In the genomic region with DNA sequence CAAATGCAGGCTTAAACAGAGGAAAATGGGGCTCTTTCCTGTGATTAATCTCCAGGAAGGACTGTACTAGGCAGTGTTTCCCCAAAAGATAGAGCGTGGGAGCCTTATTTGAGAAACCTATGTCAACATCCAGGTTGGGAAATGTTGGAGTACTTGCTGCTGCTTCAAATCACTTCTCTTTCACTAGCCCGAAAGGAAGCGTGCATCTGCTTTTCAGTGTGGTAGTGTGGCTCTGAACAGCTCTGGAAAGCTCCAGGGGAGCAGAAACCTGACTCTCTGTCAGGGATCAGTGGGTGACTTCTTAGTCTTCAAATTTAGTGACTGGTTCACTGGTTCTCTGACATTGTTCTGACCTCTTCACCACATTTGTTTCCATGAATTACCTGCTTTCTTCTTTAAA, we compare ENCODE assay signal across 18 cellular contexts. TPM values are rescaled to one million over a fixed set of nuclear protein-coding genes. Genes with fewer than 3 reads are reported as not detected.
DNase-seq lines count a peak whose midpoint lies in the region; ATAC-seq and TF ChIP-seq lines count a peak whose summit lies in the region.
"Had no signal": no experiment of that assay in that cellular context is flagged by ENCODE, and none has a peak within 500 bp of the region (broad histone marks: within the 10 kb centered on the region; RNA-seq: fewer than 3 reads in every experiment).

No MANE protein-coding gene starts in this region.

- TF ChIP-seq EP300 in esophagus muscularis mucosa (IDR thresholded peaks at IDR 0.05), result no peak

- ATAC-seq in left cardiac atrium (no peak), HG03378 (IDR thresholded peaks at IDR 0.05; ENCODE audit: unreplicated experiment) (no peak)
- ATAC-seq: activated CD8-positive, alpha-beta memory T cell treated with anti-CD3 and anti-CD28 coated beads, Interleukin-2, amount 10 ng/mL, durations not matched to agents 7 days and 5 days had no signal

- H3K27ac ChIP-seq in cardiac muscle cell (peak overlapping the region; percentile 86), esophagus muscularis mucosa (replicated peaks in 1 of 4) (peak overlapping the region; percentile 74 to 81 (median 74)), mucosa of rectum (ENCODE audit: low read depth in 2 of 2, low read length in 2 of 2) (peak overlapping the region; percentile 86 to 87), uterus (peak overlapping the region; percentile 43 to 52)
- H3K27ac ChIP-seq: KMS-11, neutrophil, SJCRH30 had no signal

- intact Hi-C loops in left cardiac atrium (cut with DNase I), result no loop called here
- intact Hi-C loops in esophagus muscularis mucosa (cut with DNase I), result no loop called here
- intact Hi-C loops in uterus (cut with DNase I; ENCODE audit: low total_unique reads), result no loop called here

- H3K27me3 ChIP-seq in cardiac muscle cell (no peaks in the 10 kb centered on the region), esophagus muscularis mucosa (peaks cover 0 to 4% (median 0%) of the 10 kb centered on the region in 4 donors), mucosa of rectum (ENCODE audit: control insufficient read depth in 2 of 2, insufficient read depth in 2 of 2, low read length in 2 of 2) (peaks cover 0 to 4% of the 10 kb centered on the region in 2 donors), uterus (no peaks in the 10 kb centered on the region)
- H3K27me3 ChIP-seq: neutrophil, SJCRH30, upper lobe of left lung had no signal

- peak overlapping the region in 1 of 2 donors; percentile 34 for H3K9ac ChIP-seq in mucosa of rectum (ENCODE audit: low read depth in 1 of 2, low read length in 2 of 2)
- H3K9ac ChIP-seq: KMS-11 had no signal

- no peaks in the 10 kb centered on the region for H3K9me3 ChIP-seq in cardiac muscle cell (ENCODE audit: low read depth)
- H3K9me3 ChIP-seq in esophagus muscularis mucosa, result no peaks in the 10 kb centered on the region
- no peaks in the 10 kb centered on the region for H3K9me3 ChIP-seq in mucosa of rectum (ENCODE audit: control insufficient read depth in 2 of 2, low read length in 2 of 2)
- no peaks in the 10 kb centered on the region for H3K9me3 ChIP-seq in uterus
- H3K9me3 ChIP-seq: neutrophil, SJCRH30, upper lobe of left lung had no signal

- DNase-seq in cardiac muscle cell (ENCODE audit: low read depth in 1 of 2, low spot score in 1 of 2) (peak; percentile 13 to 59), left cardiac atrium (no peak), esophagus muscularis mucosa (ENCODE audit: extremely low spot score) (no peak), uterus (no peak), KBM-7 (no peak), GM13977 (ENCODE audit: low spot score) (no peak)
- DNase-seq: activated CD8-positive, alpha-beta memory T cell treated with anti-CD3 and anti-CD28 coated beads, Interleukin-2, amount 10 ng/mL, durations not matched to agents 7 days and 5 days; activated naive CD8-positive, alpha-beta T cell treated with anti-CD3 and anti-CD28 coated beads, Interleukin-2, amount 10 ng/mL, durations not matched to agents 7 days and 5 days; DMS79 treated with DMSO at 0.1 percent for 48 hours; foreskin melanocyte; NCI-H187; NK-92 treated with Interleukin-12 subunit alpha and Interleukin-12 subunit beta, amount 100 ng/mL, for 24 hours; SJCRH30 had no signal

- TF ChIP-seq CTCF in cardiac muscle cell (IDR thresholded peaks at IDR 0.05; ENCODE audit: low read depth, low read length) (no peak), esophagus muscularis mucosa (IDR thresholded peaks at IDR 0.05) (no peak), uterus (IDR thresholded peaks at IDR 0.05) (no peak), GM13977 (IDR thresholded peaks at IDR 0.05; ENCODE audit: extremely low read depth, insufficient read depth, missing control alignments) (no peak)

- H3K4me3 ChIP-seq in cardiac muscle cell (no peak overlapping the region), esophagus muscularis mucosa (no peak overlapping the region), mucosa of rectum (ENCODE audit: low read length in 2 of 2) (no peak overlapping the region), uterus (no peak overlapping the region)
- H3K4me3 ChIP-seq: SJCRH30, upper lobe of left lung had no signal

- H3K36me3 ChIP-seq in cardiac muscle cell (no peaks in the 10 kb centered on the region), esophagus muscularis mucosa (no peaks in the 10 kb centered on the region), mucosa of rectum (ENCODE audit: control insufficient read depth in 2 of 2, insufficient read depth in 2 of 2, low read length in 2 of 2) (peaks cover 0 to 3% of the 10 kb centered on the region in 2 donors), uterus (no peaks in the 10 kb centered on the region)
- H3K36me3 ChIP-seq: neutrophil, upper lobe of left lung had no signal

- in situ Hi-C loops in KBM-7 (cut with MboI; ENCODE audit: low pct_unique_long_range_greater_than_20kb, low sequenced_read_pairs), result no loop called here
- in situ Hi-C loops in GM13977 (cut with MboI; ENCODE audit: low pct_unique_long_range_greater_than_20kb, low sequenced_read_pairs, unreplicated experiment), result no loop called here

- no peak for TF ChIP-seq POLR2A in esophagus muscularis mucosa (IDR thresholded peaks at IDR 0.05; ENCODE audit: low read depth)
- TF ChIP-seq POLR2A in uterus (IDR thresholded peaks at IDR 0.05), result no peak

- H3K4me1 ChIP-seq in cardiac muscle cell (ENCODE audit: low read depth), result peaks cover 43% of the 10 kb centered on the region
- H3K4me1 ChIP-seq in esophagus muscularis mucosa, result peaks cover 22 to 55% (median 50%) of the 10 kb centered on the region in 4 donors
- peaks cover 27 to 45% of the 10 kb centered on the region in 2 donors for H3K4me1 ChIP-seq in mucosa of rectum (ENCODE audit: control insufficient read depth in 2 of 2, insufficient read depth in 2 of 2, low read length in 2 of 2)
- H3K4me1 ChIP-seq in uterus, result no peaks in the 10 kb centered on the region

- WGBS in esophagus muscularis mucosa, result 59% methylated on average over 3 of the region's 3 CpGs

RNA-seq across cellular contexts. Expression of gene DLG3, which starts 36.8 kb away (rescaled TPM):
- total RNA-seq in cardiac muscle cell (34.1 and 50.1 TPM in 2 replicates), left cardiac atrium (10 to 100 TPM; 14.8 to 15.0 TPM), esophagus muscularis mucosa (10 to 100 TPM; 21.7 to 27.0 (median 22.5) TPM), uterus (10 to 100 TPM in 3 of 4 donors, 1 to 10 TPM in 1; 4.9 to 72.6 (median 33.5) TPM)
- polyA plus RNA-seq in cardiac muscle cell, result 27.1 and 28.8 TPM in 2 replicates

RNA-seq across cellular contexts. Expression of gene GDPD2, which starts 58.3 kb away (rescaled TPM):
- total RNA-seq in cardiac muscle cell, result not detected in 2 replicates
- not detected in 2 replicates for polyA plus RNA-seq in cardiac muscle cell
- total RNA-seq in left cardiac atrium, result not detected
- total RNA-seq in esophagus muscularis mucosa, result not detected
- total RNA-seq in uterus, result under 1 TPM in 1 of 4 donors, not detected in 3; 0.21 TPM
- total RNA-seq: activated naive CD8-positive, alpha-beta T cell treated with anti-CD3 and anti-CD28 coated beads, Interleukin-2, amount 10 ng/mL, durations not matched to agents 7 days and 5 days; upper lobe of left lung had no signal

Comparison
In these comparisons a context has a peak if more than half of its experiments do, and no peak if none do; other contexts are left out.
1. DNase-seq: peak in cardiac muscle cell (2 of 2); none in left cardiac atrium (single experiment), esophagus muscularis mucosa (single experiment), uterus (0 of 2), KBM-7 (single experiment) and GM13977 (single experiment).
2. Peak in every context shown above with its lines, with median percentiles within 50 percentile points of each other: H3K27ac ChIP-seq.